ENCODE assay signal across 10 cellular contexts in genomic region chr10:28587970-28588290, GRCh38. TPM values are rescaled to one million over a fixed set of nuclear protein-coding genes. Genes with fewer than 3 reads are reported as not detected.
DNase-seq lines count a peak whose midpoint lies in the region; ATAC-seq and TF ChIP-seq lines count a peak whose summit lies in the region.
"Had no signal": no experiment of that assay in that cellular context is flagged by ENCODE, and none has a peak within 500 bp of the region (broad histone marks: within the 10 kb centered on the region; RNA-seq: fewer than 3 reads in every experiment).

No MANE protein-coding gene starts in this region.

- ATAC-seq in lung (ENCODE audit: insufficient read depth, low FRiP score) (peak; percentile 43), HG03432 (IDR thresholded peaks at IDR 0.05; ENCODE audit: unreplicated experiment) (no peak), T-cell (replicated peaks in 1 of 4) (no peak)
- no peak for ATAC-seq in stimulated activated effector memory CD8-positive, alpha-beta T cell treated with anti-CD3 and anti-CD28 coated beads, Interleukin-12 subunit alpha, Interleukin-12 subunit beta, amount 100 ng/mL, for 72 hours

- H3K27ac ChIP-seq in 22Rv1 (no peak overlapping the region), coronary artery (peak overlapping the region in 1 of 2 donors; percentile 13), lung (ENCODE audit: low read depth in 1 of 2, low read length in 1 of 2) (no peak overlapping the region)

- H3K27ac Mint-ChIP-seq in T-cell, result no peak overlapping the region
- no peak overlapping the region for H3K27ac Mint-ChIP-seq in stimulated activated effector memory CD8-positive, alpha-beta T cell treated with anti-CD3 and anti-CD28 coated beads, Interleukin-12 subunit alpha, Interleukin-12 subunit beta, amount 100 ng/mL, for 72 hours

- peaks cover 0 to 20% of the 10 kb centered on the region in 2 donors for H3K4me1 ChIP-seq in lung (ENCODE audit: control insufficient read depth in 2 of 2, insufficient read depth in 2 of 2, low read length in 2 of 2)

- TF ChIP-seq EP300 in Ishikawa (IDR thresholded peaks at IDR 0.05; ENCODE audit: borderline replicate concordance), result no peak

- H3K4me1 Mint-ChIP-seq in T-cell, result peaks cover 52 to 59% (median 54%) of the 10 kb centered on the region in 3 donors
- H3K4me1 Mint-ChIP-seq in stimulated activated effector memory CD8-positive, alpha-beta T cell treated with anti-CD3 and anti-CD28 coated beads, Interleukin-12 subunit alpha, Interleukin-12 subunit beta, amount 100 ng/mL, for 72 hours, result peaks cover 52% of the 10 kb centered on the region

- POLR2A ChIA-PET in T-cell (lab: Charles Lee), result interaction anchor here in 1 of 2 donors (0.6 kb wide), 1 partner anchor 11 kb away, joined by 4 read pairs; no protein-coding TSS in a partner anchor

- peaks cover 10 to 26% of the 10 kb centered on the region in 2 donors for H3K36me3 ChIP-seq in lung (ENCODE audit: control insufficient read depth in 2 of 2, insufficient read depth in 2 of 2, low read length in 2 of 2)

- TF ChIP-seq CTCF in 22Rv1 (IDR thresholded peaks at IDR 0.05), result peak; percentile 12
- no peak for TF ChIP-seq CTCF in coronary artery (IDR thresholded peaks at IDR 0.05)
- peak; percentile 4 for TF ChIP-seq CTCF in lung (IDR thresholded peaks at IDR 0.05; ENCODE audit: control extremely low read depth, extremely low read depth)

- H3K9me3 Mint-ChIP-seq in T-cell, result no peaks in the 10 kb centered on the region
- no peaks in the 10 kb centered on the region for H3K9me3 Mint-ChIP-seq in stimulated activated effector memory CD8-positive, alpha-beta T cell treated with anti-CD3 and anti-CD28 coated beads, Interleukin-12 subunit alpha, Interleukin-12 subunit beta, amount 100 ng/mL, for 72 hours

- H3K27me3 Mint-ChIP-seq in T-cell, result no peaks in the 10 kb centered on the region

- DNase-seq in coronary artery (ENCODE audit: low spot score) (no peak), lung (ENCODE audit: low spot score) (no peak), T-cell (no peak), SK-N-DZ (ENCODE audit: low spot score) (no peak)
- DNase-seq in stimulated activated effector memory CD8-positive, alpha-beta T cell treated with anti-CD3 and anti-CD28 coated beads, Interleukin-12 subunit alpha, Interleukin-12 subunit beta, amount 100 ng/mL, for 72 hours (ENCODE audit: low spot score in 2 of 2), result no peak
- DNase-seq: NCI-H1694 treated with DMSO at 0.1 percent for 48 hours had no signal

- H3K4me3 ChIP-seq in coronary artery (peak overlapping the region; percentile 37), lung (no peak overlapping the region)

- 8 to 9% methylated on average over 1 of the region's 1 CpG for WGBS in lung, 2 donors

- H3K4me3 Mint-ChIP-seq in T-cell, result no peak overlapping the region
- H3K4me3 Mint-ChIP-seq in stimulated activated effector memory CD8-positive, alpha-beta T cell treated with anti-CD3 and anti-CD28 coated beads, Interleukin-12 subunit alpha, Interleukin-12 subunit beta, amount 100 ng/mL, for 72 hours, result no peak overlapping the region

- no peaks in the 10 kb centered on the region for H3K9me3 ChIP-seq in lung (ENCODE audit: control insufficient read depth in 2 of 2, insufficient read depth in 1 of 2, low read length in 1 of 2)
- H3K9me3 ChIP-seq: Caco-2 had no signal

- H3K27me3 ChIP-seq in lung (ENCODE audit: control insufficient read depth, insufficient read depth), result no peaks in the 10 kb centered on the region

- CTCF ChIA-PET in T-cell (lab: Charles Lee), result interaction anchor here in 1 of 2 donors (0.6 kb wide), 1 partner anchor 65 kb away, joined by 3 read pairs; no protein-coding TSS in a partner anchor

- peak; percentile 34 for TF ChIP-seq RAD21 in Ishikawa (IDR thresholded peaks at IDR 0.05; ENCODE audit: low read depth)

- H3K36me3 Mint-ChIP-seq in T-cell, result peaks cover 61% of the 10 kb centered on the region
- peaks cover 100% of the 10 kb centered on the region for H3K36me3 Mint-ChIP-seq in stimulated activated effector memory CD8-positive, alpha-beta T cell treated with anti-CD3 and anti-CD28 coated beads, Interleukin-12 subunit alpha, Interleukin-12 subunit beta, amount 100 ng/mL, for 72 hours

TF ChIP-seq in Ishikawa, 13 proteins besides CTCF, POLR2A, EP300 and RAD21:
- TF ChIP-seq YY1 (IDR thresholded peaks at IDR 0.05; ENCODE audit: low read depth) (no peak), CEBPB (IDR thresholded peaks at IDR 0.05) (peak; percentile 67; the same call in 1 of the 2 replicates), EGR1 (IDR thresholded peaks at IDR 0.05) (no peak), USF1 (IDR thresholded peaks at IDR 0.05) (no peak), CREB1 (IDR thresholded peaks at IDR 0.05; ENCODE audit: low read depth) (no peak), FOXM1 (IDR thresholded peaks at IDR 0.05; ENCODE audit: borderline replicate concordance, low read depth) (no peak), TEAD4 (IDR thresholded peaks at IDR 0.05) (no peak), NFIC (IDR thresholded peaks at IDR 0.05) (peak; percentile 17; the same call in 1 of the 2 replicates), MAX (IDR thresholded peaks at IDR 0.05) (no peak), REST (IDR thresholded peaks at IDR 0.05; ENCODE audit: low read depth) (no peak), TCF12 (IDR thresholded peaks at IDR 0.05; ENCODE audit: low read depth) (no peak), TAF1 (IDR thresholded peaks at IDR 0.05; ENCODE audit: low read depth) (no peak), ZBTB7A (IDR thresholded peaks at IDR 0.05; ENCODE audit: low read depth) (no peak)

RNA-seq across cellular contexts. Expression of gene WAC, which starts 55.0 kb away (rescaled TPM):
- total RNA-seq in lung (100 to 1,000 TPM in 1 of 2 donors, 10 to 100 TPM in 1; 70.0 to 227 TPM), T-cell (100 to 1,000 TPM; 142 to 184 (median 157) TPM)
- polyA plus RNA-seq in lung, result 10 to 100 TPM; 27.0 to 50.3 TPM
- polyA plus RNA-seq in SK-N-DZ (2014; cell fraction: cytosol; rRNA removed), result 52.0 and 73.7 TPM in 2 replicates
- 43.2 and 46.8 TPM in 2 replicates for polyA plus RNA-seq in SK-N-DZ (2014; cell fraction: nucleus; rRNA removed)
